ENCODE assay signal across 1 cellular context in genomic region chr4:70705856-70706461, GRCh38.
TF ChIP-seq lines count a peak whose summit lies in the region.

No MANE protein-coding gene starts in this region.

TF ChIP-seq in HEK293, 187 proteins besides CTCF, POLR2A, EP300 and RAD21 (continued from another document):
- TF ChIP-seq MEIS1 (CRISPR knock-in tag; IDR thresholded peaks at IDR 0.05; ENCODE audit: borderline replicate concordance) = no peak
- 0 out of 2 replicates have a peak, but pooled peaks have one; percentile 44 for TF ChIP-seq SP7 (tag by site-specific recombination; IDR thresholded peaks at IDR 0.05)
- TF ChIP-seq ZBTB48 (tag by site-specific recombination; IDR thresholded peaks at IDR 0.05) = no peak
- TF ChIP-seq KLF1 (tag by site-specific recombination; IDR thresholded peaks at IDR 0.05) = no peak
- TF ChIP-seq ZNF26 (tag by site-specific recombination; IDR thresholded peaks at IDR 0.05) = no peak
- TF ChIP-seq ZBTB7A (tag by site-specific recombination; IDR thresholded peaks at IDR 0.05; ENCODE audit: low read depth) = no peak
- peak; percentile 45 for TF ChIP-seq GLIS1 (tag by site-specific recombination; IDR thresholded peaks at IDR 0.05)
